29 cellular contexts compared by ENCODE assay signal in the genomic region with DNA sequence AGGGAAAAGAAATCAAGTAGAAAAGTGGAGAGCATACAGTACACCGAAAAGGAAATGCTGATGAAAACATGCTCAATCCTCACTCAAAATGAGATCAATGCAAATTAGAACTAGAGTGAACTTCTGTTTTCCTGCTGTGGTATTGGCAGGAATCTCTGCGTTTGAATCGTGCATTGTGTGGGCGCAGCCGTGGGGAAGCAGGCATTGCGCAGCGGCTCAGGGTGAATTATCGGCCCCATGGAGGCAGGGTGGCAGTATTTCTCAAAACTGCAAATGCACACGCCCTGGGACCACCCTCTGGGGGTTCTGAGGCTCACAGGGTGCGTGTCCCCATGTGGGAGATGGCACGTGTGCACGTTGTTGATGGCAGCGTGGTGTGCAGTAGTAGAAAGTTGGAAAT.
DNase-seq lines count a peak whose midpoint lies in the region; ATAC-seq and TF ChIP-seq lines count a peak whose summit lies in the region.
"Had no signal": no experiment of that assay in that cellular context is flagged by ENCODE, and none has a peak within 500 bp of the region (broad histone marks: within the 10 kb centered on the region; RNA-seq: fewer than 3 reads in every experiment).

No MANE protein-coding gene starts in this region.

- no peak for TF ChIP-seq EP300 in suprapubic skin (IDR thresholded peaks at IDR 0.05)

- no peak for TF ChIP-seq POLR2A in suprapubic skin (IDR thresholded peaks at IDR 0.05)

- no peaks in the 10 kb centered on the region for H3K9me3 ChIP-seq in SK-N-MC (ENCODE audit: low read depth, low read length)
- H3K9me3 ChIP-seq in suprapubic skin = no peaks in the 10 kb centered on the region
- H3K9me3 ChIP-seq: BLaER1 treated with 17β-estradiol and CSF1 and Interleukin-3, amounts not matched to agents 10 nM and 100 nM; Caco-2 had no signal

- no peaks in the 10 kb centered on the region for H3K9me3 Mint-ChIP-seq in dendritic cell treated with granulocyte-macrophage colony-stimulating factor and Interleukin-4, amounts not matched to agents 40 ng/mL and 50 ng/mL, for 4 days
- H3K9me3 Mint-ChIP-seq: HFFc6; mesothelial cell of epicardium; naive thymus-derived CD4-positive, alpha-beta T cell; type B pancreatic cell had no signal

- peak overlapping the region; percentile 37 for H3K4me3 ChIP-seq in SK-N-MC
- no peak overlapping the region for H3K4me3 ChIP-seq in suprapubic skin
- H3K4me3 ChIP-seq: BLaER1 treated with 17β-estradiol and CSF1 and Interleukin-3, amounts not matched to agents 10 nM and 100 nM had no signal

- H3K4me3 Mint-ChIP-seq in dendritic cell treated with granulocyte-macrophage colony-stimulating factor and Interleukin-4, amounts not matched to agents 40 ng/mL and 50 ng/mL, for 4 days = peak overlapping the region; percentile 5
- H3K4me3 Mint-ChIP-seq: activated CD4-positive, alpha-beta T cell treated with anti-CD3 and anti-CD28 coated beads for 36 hours; activated naive CD8-positive, alpha-beta T cell; HFFc6; mesothelial cell of epicardium; naive thymus-derived CD4-positive, alpha-beta T cell; type B pancreatic cell had no signal

- intact Hi-C loops in dendritic cell treated with granulocyte-macrophage colony-stimulating factor and Interleukin-4, amounts not matched to agents 40 ng/mL and 50 ng/mL, for 4 days (cut with micrococcal nuclease) = no loop called here

- 68% methylated on average over 12 of the region's 13 CpGs for WGBS in suprapubic skin

- no peaks in the 10 kb centered on the region for H3K27me3 ChIP-seq in suprapubic skin
- H3K27me3 ChIP-seq: BLaER1 treated with 17β-estradiol and CSF1 and Interleukin-3, amounts not matched to agents 10 nM and 100 nM had no signal

- H3K36me3 Mint-ChIP-seq in dendritic cell treated with granulocyte-macrophage colony-stimulating factor and Interleukin-4, amounts not matched to agents 40 ng/mL and 50 ng/mL, for 4 days (ENCODE audit: low read depth) = peaks cover 25% of the 10 kb centered on the region
- H3K36me3 Mint-ChIP-seq: activated naive CD8-positive, alpha-beta T cell; type B pancreatic cell had no signal

- H3K4me1 ChIP-seq in suprapubic skin = peaks cover 4% of the 10 kb centered on the region
- H3K4me1 ChIP-seq: Caco-2 had no signal

- no peak for ATAC-seq in HG03108 (IDR thresholded peaks at IDR 0.05; ENCODE audit: unreplicated experiment)
- ATAC-seq in HG03442 (IDR thresholded peaks at IDR 0.05; ENCODE audit: unreplicated experiment) = no peak
- ATAC-seq: activated CD4-positive, alpha-beta T cell treated with anti-CD3 and anti-CD28 coated beads for 36 hours; left ventricle myocardium superior; naive thymus-derived CD4-positive, alpha-beta T cell had no signal

- DNase-seq in SK-N-MC (ENCODE audit: low read depth, low spot score) (no peak), mesenteric fat pad (ENCODE audit: low spot score) (peak; percentile 43), suprapubic skin (ENCODE audit: low spot score in 2 of 2) (peak; percentile 27 to 65)
- no peak for DNase-seq in activated CD4-positive, alpha-beta T cell treated with anti-CD3 and anti-CD28 coated beads, Interleukin-2, amount 50 U/mL, for 48 hours
- DNase-seq: activated CD4-positive, alpha-beta T cell treated with anti-CD3 and anti-CD28 coated beads for 36 hours; Caco-2; DMS53; effector memory CD4-positive, alpha-beta T cell; erythroblast; glutamatergic neuron; HFFc6; Karpas-422; left ventricle myocardium superior; naive thymus-derived CD4-positive, alpha-beta T cell; NCI-H1417 treated with DMSO at 0.1 percent for 48 hours; NCI-H2081; NCI-H345; NCI-H748 treated with DMSO at 0.1 percent for 48 hours; occipital lobe; SHP77 treated with DMSO at 0.1 percent for 48 hours; stimulated activated CD4-positive, alpha-beta T cell treated with anti-CD3 and anti-CD28 coated beads, Interleukin-15, amount 100 ng/mL, for 24 hours; stimulated activated CD4-positive, alpha-beta T cell treated with anti-CD3 and anti-CD28 coated beads, Interleukin-4, amount 100 ng/mL, for 4 hours had no signal

- no peak for TF ChIP-seq CTCF in suprapubic skin (IDR thresholded peaks at IDR 0.05)

- peak overlapping the region; percentile 32 for H3K9ac ChIP-seq in SK-N-MC (ENCODE audit: insufficient read length)

- H3K27ac ChIP-seq in SK-N-MC (peak overlapping the region; percentile 76), suprapubic skin (no peak overlapping the region)
- H3K27ac ChIP-seq: BLaER1 treated with 17β-estradiol and CSF1 and Interleukin-3, amounts not matched to agents 10 nM and 100 nM had no signal

- peak overlapping the region; percentile 55 for H3K27ac Mint-ChIP-seq in dendritic cell treated with granulocyte-macrophage colony-stimulating factor and Interleukin-4, amounts not matched to agents 40 ng/mL and 50 ng/mL, for 4 days
- H3K27ac Mint-ChIP-seq: activated CD4-positive, alpha-beta T cell treated with anti-CD3 and anti-CD28 coated beads for 36 hours; activated naive CD8-positive, alpha-beta T cell; HFFc6; mesothelial cell of epicardium; naive thymus-derived CD4-positive, alpha-beta T cell; type B pancreatic cell had no signal

- H3K27me3 Mint-ChIP-seq in dendritic cell treated with granulocyte-macrophage colony-stimulating factor and Interleukin-4, amounts not matched to agents 40 ng/mL and 50 ng/mL, for 4 days = no peaks in the 10 kb centered on the region
- H3K27me3 Mint-ChIP-seq: activated CD4-positive, alpha-beta T cell treated with anti-CD3 and anti-CD28 coated beads for 36 hours; activated naive CD8-positive, alpha-beta T cell; naive thymus-derived CD4-positive, alpha-beta T cell; type B pancreatic cell had no signal

- peaks cover 25% of the 10 kb centered on the region for H3K4me1 Mint-ChIP-seq in dendritic cell treated with granulocyte-macrophage colony-stimulating factor and Interleukin-4, amounts not matched to agents 40 ng/mL and 50 ng/mL, for 4 days (ENCODE audit: low read depth)
- H3K4me1 Mint-ChIP-seq: activated CD4-positive, alpha-beta T cell treated with anti-CD3 and anti-CD28 coated beads for 36 hours; mesothelial cell of epicardium had no signal

- H3K36me3 ChIP-seq in SK-N-MC (ENCODE audit: insufficient read depth, low read length) (no peaks in the 10 kb centered on the region), suprapubic skin (peaks cover 5% of the 10 kb centered on the region)

Comparison
In these comparisons a context has a peak if more than half of its experiments do, and no peak if none do; other contexts are left out.
1. DNase-seq: peak in mesenteric fat pad (single experiment) and suprapubic skin (2 of 2); none in SK-N-MC (single experiment) and activated CD4-positive, alpha-beta T cell treated with anti-CD3 and anti-CD28 coated beads, Interleukin-2, amount 50 U/mL, for 48 hours (0 of 2).